9 cellular contexts compared by ENCODE assay signal in the genomic region with DNA sequence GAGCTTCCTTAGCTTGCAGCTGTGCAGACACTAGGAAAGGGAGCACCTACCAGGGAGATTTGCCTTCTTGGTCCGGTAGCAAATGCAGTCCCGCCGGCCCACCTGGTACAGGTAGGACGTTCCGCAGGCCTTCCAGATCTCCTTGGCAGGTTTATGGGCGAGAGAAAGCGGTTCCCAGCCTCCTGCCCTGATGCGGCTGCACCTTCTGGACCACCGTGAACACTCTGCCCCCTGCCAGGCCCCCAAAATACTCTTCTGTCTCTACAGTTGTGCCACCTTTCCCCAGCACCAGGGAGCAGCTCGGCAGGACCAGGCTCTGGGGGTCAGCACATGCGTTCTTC.
DNase-seq lines count a peak whose midpoint lies in the region; ATAC-seq, FAIRE-seq and TF ChIP-seq lines count a peak whose summit lies in the region.
"Had no signal": no experiment of that assay in that cellular context is flagged by ENCODE, and none has a peak within 500 bp of the region (broad histone marks: within the 10 kb centered on the region; RNA-seq: fewer than 3 reads in every experiment).

No MANE protein-coding gene starts in this region.

- H3K9me3 ChIP-seq in keratinocyte (ENCODE audit: control insufficient read depth, low read depth, low read length), result no peaks in the 10 kb centered on the region
- H3K9me3 ChIP-seq in SK-N-SH, result no peaks in the 10 kb centered on the region

- ATAC-seq in sciatic nerve, result peak; percentile 18
- no peak for ATAC-seq in HG02642 (IDR thresholded peaks at IDR 0.05; ENCODE audit: poor library complexity, unreplicated experiment)

- intact Hi-C loops in activated T-helper 1 cell treated with anti-CD3 and anti-CD28 coated beads, Interleukin-12 subunit alpha, Interleukin-12 subunit beta, Interleukin-2, Interleukin-4 antibody, amounts not matched to agents 30 ng/mL and 10 ng/mL and 1 ng/mL, durations not matched to agents 14 hours and 24 hours and 36 hours (cut with micrococcal nuclease), result no loop called here
- intact Hi-C loops in sciatic nerve (cut with DNase I), result loop anchor here (5.0 kb wide), 1 partner anchor 207 kb away; no protein-coding TSS in a partner anchor

- no peak overlapping the region for H3K27ac ChIP-seq in keratinocyte (ENCODE audit: control insufficient read depth, insufficient read depth, low read length)
- H3K27ac ChIP-seq in SK-N-SH (ENCODE audit: low read depth in 2 of 2, low read length in 1 of 2), result no peak overlapping the region

- DNase-seq in HFFc6, result no peak
- DNase-seq in activated T-helper 1 cell treated with anti-CD3 and anti-CD28 coated beads, Interleukin-12 subunit alpha, Interleukin-12 subunit beta, Interleukin-2, Interleukin-4 antibody, amounts not matched to agents 30 ng/mL and 10 ng/mL and 1 ng/mL, durations not matched to agents 14 hours and 24 hours and 36 hours (ENCODE audit: low spot score), result no peak
- DNase-seq in keratinocyte (ENCODE audit: low read depth, low spot score), result no peak
- DNase-seq in sciatic nerve (ENCODE audit: low spot score), result no peak
- no peak for DNase-seq in NCI-H2227 treated with DMSO at 0.1 percent for 48 hours (lab: John Stamatoyannopoulos, UW)
- DNase-seq in SK-N-SH, result no peak
- DNase-seq in COLO668 (lab: John Stamatoyannopoulos, UW; ENCODE audit: unreplicated experiment), result no peak

- peaks cover 11% of the 10 kb centered on the region for H3F3A ChIP-seq in SK-N-SH (replicated peaks; ENCODE audit: insufficient read depth)

- POLR2A ChIA-PET in SK-N-SH (lab: Yijun Ruan, JAX), result interaction anchor here (0.6 kb wide), 1 partner anchor 244 kb away, joined by 3 read pairs; no protein-coding TSS in a partner anchor

- no peaks in the 10 kb centered on the region for H3K36me3 ChIP-seq in keratinocyte (ENCODE audit: control insufficient read depth in 2 of 2, extremely low read depth in 1 of 2, insufficient read depth in 2 of 2, low read length in 2 of 2)
- H3K36me3 ChIP-seq in SK-N-SH (replicated peaks in 1 of 2; ENCODE audit: control insufficient read depth in 1 of 2, insufficient read depth in 2 of 2, low read length in 1 of 2), result no peaks in the 10 kb centered on the region

- CTCF ChIA-PET in SK-N-SH (lab: Yijun Ruan, JAX), result interaction anchor here (0.7 to 5.5 kb wide), 34 partner anchors 11 to 300 kb away, joined by 3 to 47 read pairs (median 5); a partner anchor contains a TSS

- whole genome bisulfite sequencing in SK-N-SH (ENCODE audit: low lambda C conversion rate), result 89% methylated on average over 10 of the region's 11 CpGs

- no peak for FAIRE-seq in keratinocyte (lab: Jason Lieb, UNC)

- H3K9ac ChIP-seq in keratinocyte (ENCODE audit: control insufficient read depth, extremely low read depth, insufficient read depth, low read length) (peak overlapping the region; percentile 55), SK-N-SH (no peak overlapping the region)

- no peaks in the 10 kb centered on the region for H3K27me3 ChIP-seq in keratinocyte (ENCODE audit: control insufficient read depth, extremely low read depth, insufficient read depth, low read length)
- H3K27me3 ChIP-seq in SK-N-SH (ENCODE audit: insufficient read depth), result no peaks in the 10 kb centered on the region

- no peak for TF ChIP-seq RAD21 in SK-N-SH (IDR thresholded peaks at IDR 0.05; ENCODE audit: low read length)

- H3K4me1 ChIP-seq in keratinocyte (ENCODE audit: control insufficient read depth, extremely low read depth, insufficient read depth, low read length), result peaks cover 3% of the 10 kb centered on the region
- H3K4me1 ChIP-seq in SK-N-SH (ENCODE audit: control insufficient read depth in 1 of 2, insufficient read depth in 2 of 2, low read depth in 1 of 2, low read length in 1 of 2), result peaks cover 0 to 3% of the 10 kb centered on the region in 2 experiments; a peak in 1 of 4 replicates

- peak overlapping the region; percentile 74 for H3K4me3 Mint-ChIP-seq in HFFc6
- peak overlapping the region; percentile 65 for H3K4me3 Mint-ChIP-seq in activated T-helper 1 cell treated with anti-CD3 and anti-CD28 coated beads, Interleukin-12 subunit alpha, Interleukin-12 subunit beta, Interleukin-2, Interleukin-4 antibody, amounts not matched to agents 30 ng/mL and 10 ng/mL and 1 ng/mL, durations not matched to agents 14 hours and 24 hours and 36 hours

- H3K4me1 Mint-ChIP-seq in HFFc6 (ENCODE audit: low read depth), result peaks cover 10% of the 10 kb centered on the region
- no peaks in the 10 kb centered on the region for H3K4me1 Mint-ChIP-seq in activated T-helper 1 cell treated with anti-CD3 and anti-CD28 coated beads, Interleukin-12 subunit alpha, Interleukin-12 subunit beta, Interleukin-2, Interleukin-4 antibody, amounts not matched to agents 30 ng/mL and 10 ng/mL and 1 ng/mL, durations not matched to agents 14 hours and 24 hours and 36 hours (ENCODE audit: low read depth)

- no peak for TF ChIP-seq EP300 in SK-N-SH (IDR thresholded peaks at IDR 0.05; ENCODE audit: borderline replicate concordance in 1 of 2, low read depth in 1 of 2, low read length in 1 of 2)

- TF ChIP-seq CTCF in HFFc6 (IDR thresholded peaks at IDR 0.05), result no peak
- no peak for TF ChIP-seq CTCF in keratinocyte (optimal IDR thresholded peaks at IDR 0.05 in 1 of 3, IDR thresholded peaks at IDR 0.05 in 1 of 3, conservative IDR thresholded peaks at IDR 0.05 in 1 of 3; ENCODE audit: extremely low read depth in 1 of 3, insufficient read depth in 2 of 3, low read length in 3 of 3)
- no peak for TF ChIP-seq CTCF in SK-N-SH (IDR thresholded peaks at IDR 0.05)

- no peaks in the 10 kb centered on the region for H3K36me3 Mint-ChIP-seq in HFFc6 (ENCODE audit: low read depth)
- no peaks in the 10 kb centered on the region for H3K36me3 Mint-ChIP-seq in activated T-helper 1 cell treated with anti-CD3 and anti-CD28 coated beads, Interleukin-12 subunit alpha, Interleukin-12 subunit beta, Interleukin-2, Interleukin-4 antibody, amounts not matched to agents 30 ng/mL and 10 ng/mL and 1 ng/mL, durations not matched to agents 14 hours and 24 hours and 36 hours (ENCODE audit: low read depth)

- H3K9me2 ChIP-seq in SK-N-SH, result no peaks in the 10 kb centered on the region

- peaks cover 9% of the 10 kb centered on the region for H3K27me3 Mint-ChIP-seq in HFFc6 (ENCODE audit: insufficient read depth)
- H3K27me3 Mint-ChIP-seq in activated T-helper 1 cell treated with anti-CD3 and anti-CD28 coated beads, Interleukin-12 subunit alpha, Interleukin-12 subunit beta, Interleukin-2, Interleukin-4 antibody, amounts not matched to agents 30 ng/mL and 10 ng/mL and 1 ng/mL, durations not matched to agents 14 hours and 24 hours and 36 hours (ENCODE audit: insufficient read depth), result peaks cover 15% of the 10 kb centered on the region

- no peak overlapping the region for H3K27ac Mint-ChIP-seq in HFFc6
- no peak overlapping the region for H3K27ac Mint-ChIP-seq in activated T-helper 1 cell treated with anti-CD3 and anti-CD28 coated beads, Interleukin-12 subunit alpha, Interleukin-12 subunit beta, Interleukin-2, Interleukin-4 antibody, amounts not matched to agents 30 ng/mL and 10 ng/mL and 1 ng/mL, durations not matched to agents 14 hours and 24 hours and 36 hours
- H3K27ac Mint-ChIP-seq: activated CD4-positive, alpha-beta T cell treated with anti-CD3 and anti-CD28 coated beads, Interleukin-2, amount 10 ng/mL, durations not matched to agents 7 days and 5 days had no signal

- no peaks in the 10 kb centered on the region for H3K9me1 ChIP-seq in keratinocyte (ENCODE audit: control insufficient read depth, extremely low read depth, insufficient read depth, low read length)

- H3K4me2 ChIP-seq in keratinocyte (ENCODE audit: control insufficient read depth, extremely low read depth, insufficient read depth, low read depth, low read length), result peak overlapping the region; percentile 86
- H3K4me2 ChIP-seq in SK-N-SH, result no peak overlapping the region

- dilution Hi-C loops in keratinocyte (cut with MboI; ENCODE audit: extremely low pct_ligation_motif_present, low sequenced_read_pairs), result no loop called here

- H2AFZ ChIP-seq in keratinocyte (ENCODE audit: control insufficient read depth, low read length), result no peak overlapping the region
- no peak overlapping the region for H2AFZ ChIP-seq in SK-N-SH (ENCODE audit: low read depth)

- no peaks in the 10 kb centered on the region for H3K79me2 ChIP-seq in keratinocyte (ENCODE audit: control insufficient read depth, insufficient read depth, low read length)
- H3K79me2 ChIP-seq in SK-N-SH (ENCODE audit: insufficient read depth), result no peaks in the 10 kb centered on the region

- no peaks in the 10 kb centered on the region for H4K20me1 ChIP-seq in keratinocyte (ENCODE audit: control insufficient read depth, extremely low read depth, insufficient read depth, low read length)
- H4K20me1 ChIP-seq in SK-N-SH (ENCODE audit: insufficient read depth), result no peaks in the 10 kb centered on the region

- no peaks in the 10 kb centered on the region for H3K9me3 Mint-ChIP-seq in HFFc6
- H3K9me3 Mint-ChIP-seq in activated T-helper 1 cell treated with anti-CD3 and anti-CD28 coated beads, Interleukin-12 subunit alpha, Interleukin-12 subunit beta, Interleukin-2, Interleukin-4 antibody, amounts not matched to agents 30 ng/mL and 10 ng/mL and 1 ng/mL, durations not matched to agents 14 hours and 24 hours and 36 hours, result no peaks in the 10 kb centered on the region
- H3K9me3 Mint-ChIP-seq: activated CD4-positive, alpha-beta T cell treated with anti-CD3 and anti-CD28 coated beads, Interleukin-2, amount 10 ng/mL, durations not matched to agents 7 days and 5 days had no signal

- H3K4me3 ChIP-seq in keratinocyte (ENCODE audit: control insufficient read depth in 2 of 3, extremely low read depth in 1 of 3, insufficient read depth in 2 of 3, low read depth in 1 of 3, low read length in 3 of 3), result peak overlapping the region in 1 of 3 experiments; percentile 74
- H3K4me3 ChIP-seq in SK-N-SH (ENCODE audit: low read depth in 2 of 2, low read length in 1 of 2), result no peak overlapping the region

TF ChIP-seq in SK-N-SH, 30 proteins besides CTCF, POLR2A, EP300 and RAD21 (continues in another document):
- no peak for TF ChIP-seq SMC3 (IDR thresholded peaks at IDR 0.05; ENCODE audit: low read depth, low read length)
- TF ChIP-seq SIN3A (IDR thresholded peaks at IDR 0.05; ENCODE audit: borderline replicate concordance, low read depth, low read length), result no peak
- TF ChIP-seq, protein P1, sequence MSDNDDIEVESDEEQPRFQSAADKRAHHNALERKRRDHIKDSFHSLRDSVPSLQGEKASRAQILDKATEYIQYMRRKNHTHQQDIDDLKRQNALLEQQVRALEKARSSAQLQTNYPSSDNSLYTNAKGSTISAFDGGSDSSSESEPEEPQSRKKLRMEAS (IDR thresholded peaks at IDR 0.05; ENCODE audit: low read depth), result no peak
- no peak for TF ChIP-seq EZH2phosphoT487 (IDR thresholded peaks at IDR 0.05; ENCODE audit: borderline replicate concordance, low read depth)
- no peak for TF ChIP-seq NFIC (IDR thresholded peaks at IDR 0.05; ENCODE audit: borderline replicate concordance)
- TF ChIP-seq YY1 (IDR thresholded peaks at IDR 0.05; ENCODE audit: low read depth), result no peak
- TF ChIP-seq POLR2AphosphoS5 (IDR thresholded peaks at IDR 0.05; ENCODE audit: low read depth, low read length), result no peak
